Comparison of ENCODE assay signal across 1 cellular context in the genomic region with DNA sequence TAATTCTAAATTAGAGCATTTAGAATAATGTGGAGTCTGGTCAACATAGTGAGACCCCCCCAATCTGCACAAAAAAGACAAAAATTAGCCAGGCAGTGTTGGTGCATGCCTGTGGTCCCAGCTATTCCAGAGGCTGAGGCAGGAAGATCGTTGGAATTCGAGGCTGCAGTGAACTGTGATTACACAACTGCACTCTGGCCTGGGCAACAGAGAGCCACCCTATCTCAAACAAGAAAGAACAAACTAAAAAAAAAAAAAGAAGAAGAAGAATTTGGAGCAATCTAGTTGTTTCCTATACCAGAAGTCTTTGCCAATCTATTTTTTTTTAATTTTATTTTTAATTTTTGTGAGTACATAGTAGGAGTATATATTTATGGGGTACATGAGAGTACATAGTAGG.
TF ChIP-seq lines count a peak whose summit lies in the region.

No MANE protein-coding gene starts in this region.

TF ChIP-seq in HepG2, 621 proteins besides CTCF, POLR2A, EP300 and RAD21 (continued from another document):
- TF ChIP-seq, protein P1, sequence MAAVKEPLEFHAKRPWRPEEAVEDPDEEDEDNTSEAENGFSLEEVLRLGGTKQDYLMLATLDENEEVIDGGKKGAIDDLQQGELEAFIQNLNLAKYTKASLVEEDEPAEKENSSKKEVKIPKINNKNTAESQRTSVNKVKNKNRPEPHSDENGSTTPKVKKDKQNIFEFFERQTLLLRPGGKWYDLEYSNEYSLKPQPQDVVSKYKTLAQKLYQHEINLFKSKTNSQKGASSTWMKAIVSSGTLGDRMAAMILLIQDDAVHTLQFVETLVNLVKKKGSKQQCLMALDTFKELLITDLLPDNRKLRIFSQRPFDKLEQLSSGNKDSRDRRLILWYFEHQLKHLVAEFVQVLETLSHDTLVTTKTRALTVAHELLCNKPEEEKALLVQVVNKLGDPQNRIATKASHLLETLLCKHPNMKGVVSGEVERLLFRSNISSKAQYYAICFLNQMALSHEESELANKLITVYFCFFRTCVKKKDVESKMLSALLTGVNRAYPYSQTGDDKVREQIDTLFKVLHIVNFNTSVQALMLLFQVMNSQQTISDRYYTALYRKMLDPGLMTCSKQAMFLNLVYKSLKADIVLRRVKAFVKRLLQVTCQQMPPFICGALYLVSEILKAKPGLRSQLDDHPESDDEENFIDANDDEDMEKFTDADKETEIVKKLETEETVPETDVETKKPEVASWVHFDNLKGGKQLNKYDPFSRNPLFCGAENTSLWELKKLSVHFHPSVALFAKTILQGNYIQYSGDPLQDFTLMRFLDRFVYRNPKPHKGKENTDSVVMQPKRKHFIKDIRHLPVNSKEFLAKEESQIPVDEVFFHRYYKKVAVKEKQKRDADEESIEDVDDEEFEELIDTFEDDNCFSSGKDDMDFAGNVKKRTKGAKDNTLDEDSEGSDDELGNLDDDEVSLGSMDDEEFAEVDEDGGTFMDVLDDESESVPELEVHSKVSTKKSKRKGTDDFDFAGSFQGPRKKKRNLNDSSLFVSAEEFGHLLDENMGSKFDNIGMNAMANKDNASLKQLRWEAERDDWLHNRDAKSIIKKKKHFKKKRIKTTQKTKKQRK (IDR thresholded peaks at IDR 0.05; ENCODE audit: low read length) = no peak
- TF ChIP-seq, protein P2, sequence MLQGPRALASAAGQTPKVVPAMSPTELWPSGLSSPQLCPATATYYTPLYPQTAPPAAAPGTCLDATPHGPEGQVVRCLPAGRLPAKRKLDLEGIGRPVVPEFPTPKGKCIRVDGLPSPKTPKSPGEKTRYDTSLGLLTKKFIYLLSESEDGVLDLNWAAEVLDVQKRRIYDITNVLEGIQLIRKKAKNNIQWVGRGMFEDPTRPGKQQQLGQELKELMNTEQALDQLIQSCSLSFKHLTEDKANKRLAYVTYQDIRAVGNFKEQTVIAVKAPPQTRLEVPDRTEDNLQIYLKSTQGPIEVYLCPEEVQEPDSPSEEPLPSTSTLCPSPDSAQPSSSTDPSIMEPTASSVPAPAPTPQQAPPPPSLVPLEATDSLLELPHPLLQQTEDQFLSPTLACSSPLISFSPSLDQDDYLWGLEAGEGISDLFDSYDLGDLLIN (CRISPR knock-in tag; IDR thresholded peaks at IDR 0.05; ENCODE audit: borderline replicate concordance) = no peak
- TF ChIP-seq ATM (IDR thresholded peaks at IDR 0.05; ENCODE audit: borderline replicate concordance) = no peak
- no peak for TF ChIP-seq ZNF335 (CRISPR knock-in tag; IDR thresholded peaks at IDR 0.05)
- TF ChIP-seq CCDC6 (CRISPR knock-in tag; IDR thresholded peaks at IDR 0.05) = no peak
- no peak for TF ChIP-seq LRRFIP1 (CRISPR knock-in tag; conservative IDR thresholded peaks at IDR 0.05)
- no peak for TF ChIP-seq STAT5B (CRISPR knock-in tag; IDR thresholded peaks at IDR 0.05)
- no peak for TF ChIP-seq PHB2 (IDR thresholded peaks at IDR 0.05; ENCODE audit: partially characterized antibody)
- no peak for TF ChIP-seq NFIC (IDR thresholded peaks at IDR 0.05; ENCODE audit: low read length)
- no peak for TF ChIP-seq POLR2AphosphoS5 (IDR thresholded peaks at IDR 0.05; ENCODE audit: low read depth, low read length)
- TF ChIP-seq, protein P3, sequence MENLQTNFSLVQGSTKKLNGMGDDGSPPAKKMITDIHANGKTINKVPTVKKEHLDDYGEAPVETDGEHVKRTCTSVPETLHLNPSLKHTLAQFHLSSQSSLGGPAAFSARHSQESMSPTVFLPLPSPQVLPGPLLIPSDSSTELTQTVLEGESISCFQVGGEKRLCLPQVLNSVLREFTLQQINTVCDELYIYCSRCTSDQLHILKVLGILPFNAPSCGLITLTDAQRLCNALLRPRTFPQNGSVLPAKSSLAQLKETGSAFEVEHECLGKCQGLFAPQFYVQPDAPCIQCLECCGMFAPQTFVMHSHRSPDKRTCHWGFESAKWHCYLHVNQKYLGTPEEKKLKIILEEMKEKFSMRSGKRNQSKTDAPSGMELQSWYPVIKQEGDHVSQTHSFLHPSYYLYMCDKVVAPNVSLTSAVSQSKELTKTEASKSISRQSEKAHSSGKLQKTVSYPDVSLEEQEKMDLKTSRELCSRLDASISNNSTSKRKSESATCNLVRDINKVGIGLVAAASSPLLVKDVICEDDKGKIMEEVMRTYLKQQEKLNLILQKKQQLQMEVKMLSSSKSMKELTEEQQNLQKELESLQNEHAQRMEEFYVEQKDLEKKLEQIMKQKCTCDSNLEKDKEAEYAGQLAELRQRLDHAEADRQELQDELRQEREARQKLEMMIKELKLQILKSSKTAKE (CRISPR knock-in tag; IDR thresholded peaks at IDR 0.05; ENCODE audit: borderline replicate concordance) = no peak
- TF ChIP-seq, protein P4, sequence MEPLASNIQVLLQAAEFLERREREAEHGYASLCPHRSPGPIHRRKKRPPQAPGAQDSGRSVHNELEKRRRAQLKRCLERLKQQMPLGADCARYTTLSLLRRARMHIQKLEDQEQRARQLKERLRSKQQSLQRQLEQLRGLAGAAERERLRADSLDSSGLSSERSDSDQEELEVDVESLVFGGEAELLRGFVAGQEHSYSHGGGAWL (CRISPR knock-in tag; IDR thresholded peaks at IDR 0.05) = no peak
- TF ChIP-seq GABPA (IDR thresholded peaks at IDR 0.05; ENCODE audit: low read depth, low read length) = no peak
- TF ChIP-seq GABPA (CRISPR knock-in tag; IDR thresholded peaks at IDR 0.05; ENCODE audit: low read depth) = no peak
- no peak for TF ChIP-seq ZNF496 (CRISPR knock-in tag; IDR thresholded peaks at IDR 0.05; ENCODE audit: insufficient replicate concordance)
- 0 out of 2 replicates have a peak, but pooled peaks have one; percentile 24 for TF ChIP-seq UBTF (CRISPR knock-in tag; IDR thresholded peaks at IDR 0.05)
- TF ChIP-seq SUZ12 (IDR thresholded peaks at IDR 0.05; ENCODE audit: low read depth, low read length) = no peak
- no peak for TF ChIP-seq KDM6A (CRISPR knock-in tag; IDR thresholded peaks at IDR 0.05; ENCODE audit: low read depth)
- no peak for TF ChIP-seq ZNF17 (CRISPR knock-in tag; IDR thresholded peaks at IDR 0.05)
- no peak for TF ChIP-seq REPIN1 (CRISPR knock-in tag; IDR thresholded peaks at IDR 0.05; ENCODE audit: borderline replicate concordance, low read depth)
- TF ChIP-seq MBNL3 (CRISPR knock-in tag; conservative IDR thresholded peaks at IDR 0.05) = no peak
- TF ChIP-seq ZNF720 (CRISPR knock-in tag; IDR thresholded peaks at IDR 0.05) = no peak
- no peak for TF ChIP-seq ZBTB20 (CRISPR knock-in tag; IDR thresholded peaks at IDR 0.05; ENCODE audit: borderline replicate concordance, low read depth)
- TF ChIP-seq ZNF614 (CRISPR knock-in tag; IDR thresholded peaks at IDR 0.05; ENCODE audit: borderline replicate concordance) = peak; percentile 73
- TF ChIP-seq MLLT10 (CRISPR knock-in tag; IDR thresholded peaks at IDR 0.05) = no peak
- TF ChIP-seq ZNF605 (CRISPR knock-in tag; IDR thresholded peaks at IDR 0.05) = no peak
- no peak for TF ChIP-seq ELK4 (CRISPR knock-in tag; IDR thresholded peaks at IDR 0.05; ENCODE audit: borderline replicate concordance)
- TF ChIP-seq TFE3 (CRISPR knock-in tag; IDR thresholded peaks at IDR 0.05) = no peak
- TF ChIP-seq YEATS2 (CRISPR knock-in tag; IDR thresholded peaks at IDR 0.05; ENCODE audit: borderline replicate concordance) = peak; percentile 55; the same call in 1 of the 2 replicates
- TF ChIP-seq ZNF30 (CRISPR knock-in tag; IDR thresholded peaks at IDR 0.05) = no peak
- TF ChIP-seq KLF12 (CRISPR knock-in tag; IDR thresholded peaks at IDR 0.05; ENCODE audit: borderline replicate concordance) = no peak
- 0 out of 2 replicates have a peak, but pooled peaks have one; percentile 24 for TF ChIP-seq STAG1 (CRISPR knock-in tag; IDR thresholded peaks at IDR 0.05)
- TF ChIP-seq, protein P5, sequence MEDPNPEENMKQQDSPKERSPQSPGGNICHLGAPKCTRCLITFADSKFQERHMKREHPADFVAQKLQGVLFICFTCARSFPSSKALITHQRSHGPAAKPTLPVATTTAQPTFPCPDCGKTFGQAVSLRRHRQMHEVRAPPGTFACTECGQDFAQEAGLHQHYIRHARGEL (CRISPR knock-in tag; IDR thresholded peaks at IDR 0.05) = no peak
- TF ChIP-seq SRSF4 (IDR thresholded peaks at IDR 0.05; ENCODE audit: low read depth, low read length, poor library complexity, severe bottlenecking) = no peak
- TF ChIP-seq ZSCAN21 (CRISPR knock-in tag; IDR thresholded peaks at IDR 0.05; ENCODE audit: borderline replicate concordance) = no peak
- 0 out of 2 replicates have a peak, but pooled peaks have one; percentile 23 for TF ChIP-seq ARNTL (CRISPR knock-in tag; IDR thresholded peaks at IDR 0.05)
- no peak for TF ChIP-seq ARNT (IDR thresholded peaks at IDR 0.05)
- no peak for TF ChIP-seq HOXA5 (CRISPR knock-in tag; IDR thresholded peaks at IDR 0.05)
